15 cellular contexts compared by ENCODE assay signal in genomic region chr12:58104443-58104842, GRCh38.
DNase-seq lines count a peak whose midpoint lies in the region; ATAC-seq and TF ChIP-seq lines count a peak whose summit lies in the region.
"Had no signal": no experiment of that assay in that cellular context is flagged by ENCODE, and none has a peak within 500 bp of the region (broad histone marks: within the 10 kb centered on the region; RNA-seq: fewer than 3 reads in every experiment).

No MANE protein-coding gene starts in this region.

- 0 out of 2 replicates have a peak overlapping the region, but pooled peaks have one; percentile 14 for H2AFZ ChIP-seq in GM23338
- H2AFZ ChIP-seq: GM23248 had no signal

- ATAC-seq in GM23338 = no peak
- ATAC-seq in left ventricle myocardium superior = peak; percentile 91
- ATAC-seq in psoas muscle = peak; percentile 88 to 97 (median 92)
- no peak for ATAC-seq in natural killer cell treated with Interleukin-12 subunit alpha and Interleukin-12 subunit beta and Interleukin-15 and Interleukin-18, amount 100 ng/mL, for 72 hours
- no peak for ATAC-seq in HG03571 (IDR thresholded peaks at IDR 0.05; ENCODE audit: unreplicated experiment)

- H3K9me3 Mint-ChIP-seq in GM23338 = peaks cover 23% of the 10 kb centered on the region
- H3K9me3 Mint-ChIP-seq in natural killer cell treated with Interleukin-12 subunit alpha and Interleukin-12 subunit beta and Interleukin-15 and Interleukin-18, amount 100 ng/mL, for 72 hours = no peaks in the 10 kb centered on the region

- no peak overlapping the region for H3K27ac Mint-ChIP-seq in GM23338
- no peak overlapping the region for H3K27ac Mint-ChIP-seq in natural killer cell treated with Interleukin-12 subunit alpha and Interleukin-12 subunit beta and Interleukin-15 and Interleukin-18, amount 100 ng/mL, for 72 hours
- H3K27ac Mint-ChIP-seq: CD4-positive, CD25-positive, alpha-beta regulatory T cell had no signal

- H4K20me1 ChIP-seq in GM23338 (replicated peaks; ENCODE audit: insufficient read depth) = no peaks in the 10 kb centered on the region
- H4K20me1 ChIP-seq: BLaER1 treated with 17β-estradiol and CSF1 and Interleukin-3, amounts not matched to agents 10 nM and 100 nM had no signal

- H3K27me3 ChIP-seq in GM23338 (ENCODE audit: insufficient read depth) = no peaks in the 10 kb centered on the region
- H3K27me3 ChIP-seq in psoas muscle (ENCODE audit: insufficient read depth in 3 of 3, low read length in 2 of 3) = no peaks in the 10 kb centered on the region
- H3K27me3 ChIP-seq: BLaER1 treated with 17β-estradiol and CSF1 and Interleukin-3, amounts not matched to agents 10 nM and 100 nM had no signal

- H3K27me3 Mint-ChIP-seq in GM23338 (ENCODE audit: insufficient read depth, low read depth, poor library complexity) = peaks cover 1% of the 10 kb centered on the region
- peaks cover 4 to 16% of the 10 kb centered on the region in 2 donors for H3K27me3 Mint-ChIP-seq in natural killer cell treated with Interleukin-12 subunit alpha and Interleukin-12 subunit beta and Interleukin-15 and Interleukin-18, amount 100 ng/mL, for 72 hours
- H3K27me3 Mint-ChIP-seq: CD4-positive, CD25-positive, alpha-beta regulatory T cell had no signal

- H3K36me3 Mint-ChIP-seq in GM23338 (ENCODE audit: low read depth) = no peaks in the 10 kb centered on the region; the same call in 2 of the 3 replicates
- no peaks in the 10 kb centered on the region for H3K36me3 Mint-ChIP-seq in natural killer cell treated with Interleukin-12 subunit alpha and Interleukin-12 subunit beta and Interleukin-15 and Interleukin-18, amount 100 ng/mL, for 72 hours
- H3K36me3 Mint-ChIP-seq: CD4-positive, CD25-positive, alpha-beta regulatory T cell had no signal

- H3K4me3 ChIP-seq in GM23338 (no peak overlapping the region), psoas muscle (peak overlapping the region; percentile 17)
- H3K4me3 ChIP-seq: BLaER1 treated with 17β-estradiol and CSF1 and Interleukin-3, amounts not matched to agents 10 nM and 100 nM; GM23248 had no signal

- intact Hi-C loops in left ventricle myocardium superior (cut with micrococcal nuclease) (no loop called here), psoas muscle (cut with DNase I) (no loop called here)

- no peaks in the 10 kb centered on the region for H3K4me1 ChIP-seq in GM23338 (ENCODE audit: insufficient read depth)
- peaks cover 6% of the 10 kb centered on the region for H3K4me1 ChIP-seq in psoas muscle
- H3K4me1 ChIP-seq: BLaER1 treated with 17β-estradiol and CSF1 and Interleukin-3, amounts not matched to agents 10 nM and 100 nM had no signal

- H3K27ac ChIP-seq in GM23338 (ENCODE audit: low read depth) = no peak overlapping the region
- peak overlapping the region; percentile 77 for H3K27ac ChIP-seq in psoas muscle
- H3K27ac ChIP-seq: BLaER1 treated with 17β-estradiol and CSF1 and Interleukin-3, amounts not matched to agents 10 nM and 100 nM; GM23248; HL-60 had no signal

- no peaks in the 10 kb centered on the region for H3K79me2 ChIP-seq in GM23338 (replicated peaks; ENCODE audit: insufficient read depth)

- peaks cover 13% of the 10 kb centered on the region for H3K9me3 ChIP-seq in psoas muscle

- WGBS in psoas muscle, 3 donors = 13 to 15% (median 14%) methylated on average over 3 of the region's 3 CpGs

- TF ChIP-seq CTCF in GM23338 (conservative IDR thresholded peaks at IDR 0.05; ENCODE audit: low read depth in 2 of 2) = no peak
- no peak for TF ChIP-seq CTCF in psoas muscle (IDR thresholded peaks at IDR 0.05)

- no peaks in the 10 kb centered on the region for H3K4me1 Mint-ChIP-seq in GM23338
- H3K4me1 Mint-ChIP-seq in natural killer cell treated with Interleukin-12 subunit alpha and Interleukin-12 subunit beta and Interleukin-15 and Interleukin-18, amount 100 ng/mL, for 72 hours (ENCODE audit: low read depth in 2 of 2) = no peaks in the 10 kb centered on the region
- H3K4me1 Mint-ChIP-seq: CD4-positive, CD25-positive, alpha-beta regulatory T cell had no signal

- no peak overlapping the region for H3K4me3 Mint-ChIP-seq in GM23338
- no peak overlapping the region for H3K4me3 Mint-ChIP-seq in natural killer cell treated with Interleukin-12 subunit alpha and Interleukin-12 subunit beta and Interleukin-15 and Interleukin-18, amount 100 ng/mL, for 72 hours
- H3K4me3 Mint-ChIP-seq: CD4-positive, CD25-positive, alpha-beta regulatory T cell had no signal

- H3K36me3 ChIP-seq in GM23338 (ENCODE audit: insufficient read depth) (no peaks in the 10 kb centered on the region), psoas muscle (ENCODE audit: insufficient read depth in 1 of 2, low read depth in 1 of 2) (no peaks in the 10 kb centered on the region)
- H3K36me3 ChIP-seq: BLaER1 treated with 17β-estradiol and CSF1 and Interleukin-3, amounts not matched to agents 10 nM and 100 nM had no signal

- H3F3A ChIP-seq in GM23338 (replicated peaks; ENCODE audit: low read depth) = no peaks in the 10 kb centered on the region

- H3K4me2 ChIP-seq in GM23338 = no peak overlapping the region
- H3K4me2 ChIP-seq: BLaER1 treated with 17β-estradiol and CSF1 and Interleukin-3, amounts not matched to agents 10 nM and 100 nM had no signal

- no peak for DNase-seq in GM23338 (ENCODE audit: low spot score)
- DNase-seq in dermis blood vessel endothelial cell = peak; percentile 14
- no peak for DNase-seq in left ventricle myocardium superior
- DNase-seq in psoas muscle = no peak
- DNase-seq in NCI-H748 (lab: John Stamatoyannopoulos, UW; ENCODE audit: unreplicated experiment) = no peak
- no peak for DNase-seq in natural killer cell treated with Interleukin-12 subunit alpha and Interleukin-12 subunit beta and Interleukin-15 and Interleukin-18, amount 100 ng/mL, for 72 hours (ENCODE audit: low spot score)
- DNase-seq in NCI-H748 treated with DMSO at 0.1 percent for 48 hours (lab: John Stamatoyannopoulos, UW) = no peak
- DNase-seq: ACHN; CD4-positive, CD25-positive, alpha-beta regulatory T cell; DMS 273 treated with DMSO at 0.1 percent for 48 hours; GM23248; H7 had no signal

- H3K9me2 ChIP-seq in GM23338 (ENCODE audit: insufficient read depth) = no peaks in the 10 kb centered on the region; the same call in 1 of the 2 replicates

TF ChIP-seq in GM23338, 12 proteins besides CTCF, POLR2A, EP300 and RAD21 (continues in another document):
- TF ChIP-seq EZH2phosphoT487 (IDR thresholded peaks at IDR 0.05; ENCODE audit: unreplicated experiment) (no peak), ZNF462 (CRISPR knock-in tag; IDR thresholded peaks at IDR 0.05) (no peak), ZNF331 (CRISPR knock-in tag; IDR thresholded peaks at IDR 0.05; ENCODE audit: low read depth) (no peak), CREB1 (CRISPR knock-in tag; IDR thresholded peaks at IDR 0.05; ENCODE audit: low read depth) (no peak), POLR2AphosphoS5 (IDR thresholded peaks at IDR 0.05; ENCODE audit: low read depth) (no peak)

Comparison
In these comparisons a context has a peak if more than half of its experiments do, and no peak if none do; other contexts are left out.
1. ATAC-seq: peak in left ventricle myocardium superior (single experiment) and psoas muscle (4 of 4); none in GM23338 (single experiment), natural killer cell treated with Interleukin-12 subunit alpha and Interleukin-12 subunit beta and Interleukin-15 and Interleukin-18, amount 100 ng/mL, for 72 hours (0 of 2) and HG03571 (single experiment).